Comparison of ENCODE assay signal across 6 cellular contexts in the genomic region with DNA sequence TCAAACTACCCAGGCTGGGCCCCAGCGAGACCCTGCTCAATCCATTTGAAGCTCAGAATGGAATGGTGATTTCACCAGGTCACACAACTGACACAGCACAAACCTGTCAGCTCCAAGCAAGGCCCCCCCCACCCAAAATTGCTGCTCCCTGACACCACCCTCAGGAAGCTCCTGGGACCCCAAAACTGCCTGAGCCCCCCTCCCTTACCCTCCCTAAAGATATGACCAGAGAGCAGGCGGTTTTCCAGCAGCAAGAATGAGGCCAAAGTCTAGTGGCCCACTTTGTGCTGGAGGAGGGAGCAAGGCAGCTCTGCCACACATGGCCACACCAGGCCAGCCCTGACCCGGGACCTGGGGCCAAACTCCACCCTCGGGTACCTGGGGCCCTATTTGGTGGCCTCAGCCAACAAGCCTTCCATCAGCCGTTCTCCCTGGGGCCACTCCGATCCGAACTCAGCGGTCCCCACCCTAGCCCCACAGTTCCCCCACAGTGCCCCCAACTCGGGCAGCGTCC. TPM values are rescaled to one million over a fixed set of nuclear protein-coding genes. Genes with fewer than 3 reads are reported as not detected.
DNase-seq lines count a peak whose midpoint lies in the region; TF ChIP-seq lines count a peak whose summit lies in the region.

No MANE protein-coding gene starts in this region.

- H3K9me2 ChIP-seq in Loucy (replicated peaks; ENCODE audit: low read depth, low read length) = no peaks in the 10 kb centered on the region

- peak overlapping the region; percentile 65 for H3K9ac ChIP-seq in Loucy (ENCODE audit: low read depth, low read length, poor library complexity, severe bottlenecking)

- TF ChIP-seq CTCF in Loucy (conservative IDR thresholded peaks at IDR 0.05; ENCODE audit: low read length) (no peak), epithelial cell of proximal tubule (conservative IDR thresholded peaks at IDR 0.05; ENCODE audit: low read depth, low read length) (no peak)

- no peaks in the 10 kb centered on the region for H3K36me3 Mint-ChIP-seq in activated naive CD8-positive, alpha-beta T cell treated with anti-CD3 and anti-CD28 coated beads for 36 hours

- no peaks in the 10 kb centered on the region for H3K27me3 ChIP-seq in Loucy (ENCODE audit: insufficient read depth, low read length, poor library complexity, severe bottlenecking)

- DNase-seq in epithelial cell of proximal tubule (ENCODE audit: low read depth) (no peak), skeletal muscle cell (ENCODE audit: low read depth) (no peak), NCI-H2107 treated with DMSO at 0.1 percent for 48 hours (lab: John Stamatoyannopoulos, UW; ENCODE audit: unreplicated experiment) (no peak), NCI-H526 (lab: John Stamatoyannopoulos, UW) (no peak)
- no peak for DNase-seq in activated naive CD8-positive, alpha-beta T cell treated with anti-CD3 and anti-CD28 coated beads for 36 hours

- H3K27me3 Mint-ChIP-seq in activated naive CD8-positive, alpha-beta T cell treated with anti-CD3 and anti-CD28 coated beads for 36 hours = peaks cover 12% of the 10 kb centered on the region

- H3K27ac Mint-ChIP-seq in activated naive CD8-positive, alpha-beta T cell treated with anti-CD3 and anti-CD28 coated beads for 36 hours = no peak overlapping the region

- H3F3A ChIP-seq in Loucy (ENCODE audit: low read depth) = no peaks in the 10 kb centered on the region

- no peaks in the 10 kb centered on the region for H3K9me3 Mint-ChIP-seq in activated naive CD8-positive, alpha-beta T cell treated with anti-CD3 and anti-CD28 coated beads for 36 hours

- H3K4me1 Mint-ChIP-seq in activated naive CD8-positive, alpha-beta T cell treated with anti-CD3 and anti-CD28 coated beads for 36 hours = peaks cover 5% of the 10 kb centered on the region

- H3K79me2 ChIP-seq in Loucy (ENCODE audit: insufficient read depth, low read length) = peaks cover 52% of the 10 kb centered on the region

- peaks cover 26% of the 10 kb centered on the region for H4K20me1 ChIP-seq in Loucy (ENCODE audit: insufficient read depth, low read length, poor library complexity, severe bottlenecking)

- H3K4me1 ChIP-seq in Loucy (ENCODE audit: insufficient read depth, low read length, poor library complexity, severe bottlenecking) = peaks cover 41% of the 10 kb centered on the region

- peak overlapping the region; percentile 86 for H3K4me2 ChIP-seq in Loucy (ENCODE audit: low read depth, low read length, poor library complexity, severe bottlenecking)

- no peaks in the 10 kb centered on the region for H3K9me3 ChIP-seq in Loucy (ENCODE audit: insufficient read depth, low read depth, low read length)

- H3K4me3 ChIP-seq in Loucy (ENCODE audit: low read length, poor library complexity, severe bottlenecking) = peak overlapping the region; percentile 74
- peak overlapping the region; percentile 73 for H3K4me3 ChIP-seq in epithelial cell of proximal tubule (ENCODE audit: low read depth, low read length)
- H3K4me3 ChIP-seq in skeletal muscle cell (ENCODE audit: low read depth, low read length) = peak overlapping the region; percentile 85

- H3K4me3 Mint-ChIP-seq in activated naive CD8-positive, alpha-beta T cell treated with anti-CD3 and anti-CD28 coated beads for 36 hours = no peak overlapping the region

- H2AFZ ChIP-seq in Loucy (ENCODE audit: low read length) = no peak overlapping the region

- no peaks in the 10 kb centered on the region for H3K36me3 ChIP-seq in Loucy (ENCODE audit: insufficient read depth, low read length)

RNA-seq across cellular contexts. Expression of a gene that starts 2.3 kb away (rescaled TPM):
- 122 and 131 TPM in 2 replicates for total RNA-seq in epithelial cell of proximal tubule
- total RNA-seq in activated naive CD8-positive, alpha-beta T cell treated with anti-CD3 and anti-CD28 coated beads for 36 hours = 1 to 10 TPM; 6.9 to 7.1 TPM

RNA-seq across cellular contexts. Expression of a gene that starts 17.4 kb away (rescaled TPM):
- 4.6 and 8.1 TPM in 2 replicates for total RNA-seq in epithelial cell of proximal tubule
- 10 to 100 TPM; 11.9 to 12.6 TPM for total RNA-seq in activated naive CD8-positive, alpha-beta T cell treated with anti-CD3 and anti-CD28 coated beads for 36 hours

RNA-seq across cellular contexts. Expression of a gene that starts 21.1 kb away (rescaled TPM):
- total RNA-seq in epithelial cell of proximal tubule = not detected in 2 replicates
- total RNA-seq in activated naive CD8-positive, alpha-beta T cell treated with anti-CD3 and anti-CD28 coated beads for 36 hours = not detected

RNA-seq across cellular contexts. Expression of a gene that starts 23.8 kb away (rescaled TPM):
- total RNA-seq in epithelial cell of proximal tubule = 125 and 141 TPM in 2 replicates
- total RNA-seq in activated naive CD8-positive, alpha-beta T cell treated with anti-CD3 and anti-CD28 coated beads for 36 hours = 100 to 1,000 TPM; 107 to 112 TPM

RNA-seq across cellular contexts. Expression of a gene that starts 28.2 kb away (rescaled TPM):
- total RNA-seq in epithelial cell of proximal tubule = 9.0 and 25.3 TPM in 2 replicates
- 10 to 100 TPM; 26.5 to 27.1 TPM for total RNA-seq in activated naive CD8-positive, alpha-beta T cell treated with anti-CD3 and anti-CD28 coated beads for 36 hours

Comparison
In these comparisons a context has a peak if more than half of its experiments do, and no peak if none do; other contexts are left out.
1. RNA of a gene that starts 2.3 kb away (total RNA-seq): 122 to 131 TPM in epithelial cell of proximal tubule; 6.9 to 7.1 TPM in activated naive CD8-positive, alpha-beta T cell treated with anti-CD3 and anti-CD28 coated beads for 36 hours; every median in the first group is over 10 times any median in the second.
2. Peak in every context shown above with its lines, with median percentiles within 50 percentile points of each other: H3K4me3 ChIP-seq.